In the genomic region with DNA sequence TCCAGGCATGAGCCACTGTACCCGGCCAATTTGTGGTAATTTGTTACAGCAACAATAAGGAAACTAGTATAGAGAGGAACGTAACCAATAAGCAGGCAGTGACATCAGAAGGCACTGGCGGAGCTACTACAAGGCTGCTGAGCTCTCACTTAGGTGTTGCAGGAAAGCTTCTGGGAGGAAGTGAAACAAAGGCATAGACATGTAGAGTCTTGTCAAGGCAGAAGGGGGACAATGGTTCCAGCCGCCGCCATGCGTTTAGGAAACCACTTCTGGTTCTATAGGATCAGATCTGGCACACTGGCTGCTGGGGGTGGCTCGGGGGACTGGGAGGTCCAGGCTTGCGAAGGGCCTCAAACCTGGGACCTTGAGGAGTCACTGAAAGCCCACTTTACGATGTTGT, we compare ENCODE assay signal across 9 cellular contexts.
DNase-seq lines count a peak whose midpoint lies in the region; ATAC-seq lines count a peak whose summit lies in the region.
"Had no signal": no experiment of that assay in that cellular context is flagged by ENCODE, and none has a peak within 500 bp of the region (broad histone marks: within the 10 kb centered on the region; RNA-seq: fewer than 3 reads in every experiment).

No MANE protein-coding gene starts in this region.

- ATAC-seq in GM19328 (IDR thresholded peaks at IDR 0.05; ENCODE audit: unreplicated experiment) (peak; percentile 98), HG02885 (IDR thresholded peaks at IDR 0.05; ENCODE audit: poor library complexity, unreplicated experiment) (peak; percentile 96)
- peak; percentile 96 for ATAC-seq in stimulated activated memory B cell treated with anti-CD40 and anti-IgM and Interleukin-4, amounts not matched to agents 10 μg/mL and 1 μg/mL and 100 μg/mL, for 72 hours
- ATAC-seq: PC-3 had no signal

- peak overlapping the region; percentile 34 for H3K4me3 Mint-ChIP-seq in stimulated activated memory B cell treated with anti-CD40 and anti-IgM and Interleukin-4, amounts not matched to agents 10 μg/mL and 1 μg/mL and 100 μg/mL, for 72 hours

- H3K27ac Mint-ChIP-seq in stimulated activated memory B cell treated with anti-CD40 and anti-IgM and Interleukin-4, amounts not matched to agents 10 μg/mL and 1 μg/mL and 100 μg/mL, for 72 hours, result peak overlapping the region; percentile 48

- H3K27me3 Mint-ChIP-seq in stimulated activated memory B cell treated with anti-CD40 and anti-IgM and Interleukin-4, amounts not matched to agents 10 μg/mL and 1 μg/mL and 100 μg/mL, for 72 hours, result no peaks in the 10 kb centered on the region

- no peaks in the 10 kb centered on the region for H3K36me3 Mint-ChIP-seq in stimulated activated memory B cell treated with anti-CD40 and anti-IgM and Interleukin-4, amounts not matched to agents 10 μg/mL and 1 μg/mL and 100 μg/mL, for 72 hours

- no peaks in the 10 kb centered on the region for H3K9me3 Mint-ChIP-seq in stimulated activated memory B cell treated with anti-CD40 and anti-IgM and Interleukin-4, amounts not matched to agents 10 μg/mL and 1 μg/mL and 100 μg/mL, for 72 hours

- peak; percentile 87 for DNase-seq in NCI-H1436 treated with DMSO at 0.1 percent for 48 hours (lab: John Stamatoyannopoulos, UW)
- no peak for DNase-seq in HuH-7 (ENCODE audit: low spot score)
- DNase-seq in LoVo (ENCODE audit: low spot score), result no peak
- DNase-seq in activated T-cell treated with anti-CD3 and anti-CD28 coated beads, Interleukin-2, amount 50 U/mL, for 1 hour, result no peak
- DNase-seq: GM23248, PC-3 had no signal

- peaks cover 9% of the 10 kb centered on the region for H3K4me1 Mint-ChIP-seq in stimulated activated memory B cell treated with anti-CD40 and anti-IgM and Interleukin-4, amounts not matched to agents 10 μg/mL and 1 μg/mL and 100 μg/mL, for 72 hours
